In genomic region chr6:5529733-5530132, GRCh38 we compare ENCODE assay signal across 28 cellular contexts.
DNase-seq lines count a peak whose midpoint lies in the region; ATAC-seq, FAIRE-seq and TF ChIP-seq lines count a peak whose summit lies in the region.
"Had no signal": no experiment of that assay in that cellular context is flagged by ENCODE, and none has a peak within 500 bp of the region (broad histone marks: within the 10 kb centered on the region; RNA-seq: fewer than 3 reads in every experiment).

No MANE protein-coding gene starts in this region.

- H2AFZ ChIP-seq in HepG2 (ENCODE audit: low read length) (no peak overlapping the region), neural progenitor cell (replicated peaks) (no peak overlapping the region)

- H3K4me3 ChIP-seq in HUES64 (ENCODE audit: low read length), result no peak overlapping the region
- H3K4me3 ChIP-seq in choroid plexus epithelial cell (ENCODE audit: low read depth, low read length), result no peak overlapping the region
- no peak overlapping the region for H3K4me3 ChIP-seq in HepG2 (replicated peaks in 1 of 3; ENCODE audit: insufficient read depth in 1 of 3, low read depth in 2 of 3, low read length in 3 of 3)
- H3K4me3 ChIP-seq in testis, result no peak overlapping the region
- H3K4me3 ChIP-seq in neural progenitor cell, result no peak overlapping the region
- H3K4me3 ChIP-seq: body of pancreas, gastrocnemius medialis, mucosa of descending colon, pancreas, right atrium auricular region, tibial nerve had no signal

- no TSS peak for BruUV-seq in HepG2 (replicated peaks; lab: Mats Ljungman, UMichigan)

- no peaks in the 10 kb centered on the region for H3K79me2 ChIP-seq in HepG2 (ENCODE audit: insufficient read depth, low read length)
- no peaks in the 10 kb centered on the region for H3K79me2 ChIP-seq in neural progenitor cell (ENCODE audit: low read depth)

- CTCF ChIA-PET in HepG2 (lab: Yijun Ruan, JAX; ENCODE audit: low intra/inter-chr PET ratio, low total read pairs), result no interaction called here

- no peaks in the 10 kb centered on the region for H3K9me3 Mint-ChIP-seq in neural progenitor cell
- H3K9me3 Mint-ChIP-seq: activated B cell treated with CpG ODN at 0.5 μM for 24 hours; activated naive CD8-positive, alpha-beta T cell treated with anti-CD3 and anti-CD28 coated beads for 36 hours; nephron progenitor cell; stimulated activated naive CD8-positive, alpha-beta T cell treated with anti-CD3 and anti-CD28 coated beads, Interleukin-15, Interleukin-2, amounts not matched to agents 100 ng/mL and 50 ng/mL, for 24 hours had no signal

- no peak overlapping the region for H3K4me3 Mint-ChIP-seq in neural progenitor cell
- H3K4me3 Mint-ChIP-seq: activated B cell treated with CpG ODN at 0.5 μM for 24 hours; activated naive CD8-positive, alpha-beta T cell treated with anti-CD3 and anti-CD28 coated beads for 36 hours; CD4-positive, alpha-beta T cell; nephron progenitor cell; stimulated activated naive CD8-positive, alpha-beta T cell treated with anti-CD3 and anti-CD28 coated beads, Interleukin-15, Interleukin-2, amounts not matched to agents 100 ng/mL and 50 ng/mL, for 24 hours had no signal

- intact Hi-C loops in HepG2 (cut with micrococcal nuclease; ENCODE audit: unreplicated experiment) (no loop called here), testis (cut with DNase I; ENCODE audit: low total_unique reads) (no loop called here)

- H3K27ac ChIP-seq in HUES64 (ENCODE audit: low read depth, low read length), result peak overlapping the region; percentile 58; the same call in 1 of the 2 replicates
- H3K27ac ChIP-seq in HepG2 (ENCODE audit: extremely low read length, insufficient read depth, low read length), result no peak overlapping the region
- no peak overlapping the region for H3K27ac ChIP-seq in testis
- H3K27ac ChIP-seq in neural progenitor cell, result no peak overlapping the region
- H3K27ac ChIP-seq: body of pancreas, gastrocnemius medialis, KMS-11, pancreas, right atrium auricular region, tibial nerve had no signal

- no peak for FAIRE-seq in HepG2 (lab: Jason Lieb, UNC)
- FAIRE-seq: HTR-8/SVneo had no signal

- no peak overlapping the region for H3K9ac ChIP-seq in HUES64 (ENCODE audit: low read depth, low read length)
- no peak overlapping the region for H3K9ac ChIP-seq in HepG2 (ENCODE audit: insufficient read depth, low read depth, low read length)
- H3K9ac ChIP-seq in neural progenitor cell, result no peak overlapping the region
- H3K9ac ChIP-seq: KMS-11 had no signal

- no peak for ATAC-seq in HepG2
- no peak for ATAC-seq in HG02798 (IDR thresholded peaks at IDR 0.05; ENCODE audit: poor library complexity, unreplicated experiment)
- ATAC-seq: body of pancreas, gastrocnemius medialis, mucosa of descending colon, pancreas, Right ventricle myocardium inferior had no signal

- H4K20me1 ChIP-seq in HepG2 (ENCODE audit: insufficient read depth, low read length) (no peaks in the 10 kb centered on the region; the same call in 1 of the 2 replicates), neural progenitor cell (ENCODE audit: low read depth) (no peaks in the 10 kb centered on the region)

- POLR2A ChIA-PET in HepG2 (lab: Yijun Ruan, JAX), result no interaction called here

- in situ Hi-C loops in HepG2 (cut with HindIII; ENCODE audit: extremely low pct_ligation_motif_present, low pct_unique_long_range_greater_than_20kb), result no loop called here

- no peak overlapping the region for H3K4me2 ChIP-seq in HepG2 (ENCODE audit: low read depth, low read length)
- no peak overlapping the region for H3K4me2 ChIP-seq in neural progenitor cell
- H3K4me2 ChIP-seq: KMS-11 had no signal

- WGBS in HUES64, result 73% methylated on average over 1 of the region's 1 CpG
- 23% methylated on average over 1 of the region's 1 CpG for WGBS in HepG2 (ENCODE audit: low lambda C conversion rate)
- WGBS in testis, 2 donors, result 36 to 94% methylated on average over 1 of the region's 1 CpG

- H3K9me3 ChIP-seq in HUES64 (ENCODE audit: insufficient read depth, low read depth, low read length) (no peaks in the 10 kb centered on the region), HepG2 (ENCODE audit: low read length) (no peaks in the 10 kb centered on the region), testis (no peaks in the 10 kb centered on the region), neural progenitor cell (ENCODE audit: low read depth) (no peaks in the 10 kb centered on the region)
- H3K9me3 ChIP-seq: body of pancreas, gastrocnemius medialis, mucosa of descending colon, pancreas, right atrium auricular region, tibial nerve had no signal

- H3K27me3 Mint-ChIP-seq in neural progenitor cell (ENCODE audit: insufficient read depth, low read depth), result no peaks in the 10 kb centered on the region
- H3K27me3 Mint-ChIP-seq: activated B cell treated with CpG ODN at 0.5 μM for 24 hours; activated naive CD8-positive, alpha-beta T cell treated with anti-CD3 and anti-CD28 coated beads for 36 hours; CD4-positive, alpha-beta T cell; stimulated activated naive CD8-positive, alpha-beta T cell treated with anti-CD3 and anti-CD28 coated beads, Interleukin-15, Interleukin-2, amounts not matched to agents 100 ng/mL and 50 ng/mL, for 24 hours had no signal

- peaks cover 7% of the 10 kb centered on the region for H3K36me3 Mint-ChIP-seq in neural progenitor cell

- 0 out of 2 replicates have a peak, but pooled peaks cover 4% of the 10 kb centered on the region for H3K4me1 ChIP-seq in HUES64 (ENCODE audit: insufficient read depth, low read length)
- no peaks in the 10 kb centered on the region for H3K4me1 ChIP-seq in HepG2 (ENCODE audit: insufficient read depth, low read length)
- H3K4me1 ChIP-seq in testis, result no peaks in the 10 kb centered on the region
- no peaks in the 10 kb centered on the region for H3K4me1 ChIP-seq in neural progenitor cell
- H3K4me1 ChIP-seq: body of pancreas, gastrocnemius medialis, pancreas, right atrium auricular region had no signal

- no peaks in the 10 kb centered on the region for H3F3A ChIP-seq in neural progenitor cell (ENCODE audit: low read depth)

- TF ChIP-seq POLR2A in HepG2 (IDR thresholded peaks at IDR 0.05; ENCODE audit: insufficient read depth in 1 of 2, low read depth in 2 of 2, low read length in 2 of 2) (no peak), testis (IDR thresholded peaks at IDR 0.05) (no peak)

- no peak overlapping the region for H3K27ac Mint-ChIP-seq in neural progenitor cell
- H3K27ac Mint-ChIP-seq: activated B cell treated with CpG ODN at 0.5 μM for 24 hours; activated naive CD8-positive, alpha-beta T cell treated with anti-CD3 and anti-CD28 coated beads for 36 hours; CD4-positive, alpha-beta T cell; nephron progenitor cell; stimulated activated naive CD8-positive, alpha-beta T cell treated with anti-CD3 and anti-CD28 coated beads, Interleukin-15, Interleukin-2, amounts not matched to agents 100 ng/mL and 50 ng/mL, for 24 hours had no signal

- peaks cover 11% of the 10 kb centered on the region for H3K4me1 Mint-ChIP-seq in neural progenitor cell
- H3K4me1 Mint-ChIP-seq: nephron progenitor cell had no signal

- TF ChIP-seq CTCF in choroid plexus epithelial cell (conservative IDR thresholded peaks at IDR 0.05; ENCODE audit: low read depth, low read length), result no peak
- TF ChIP-seq CTCF in HepG2 (CRISPR knock-in tag; IDR thresholded peaks at IDR 0.05), result no peak
- no peak for TF ChIP-seq CTCF in testis (IDR thresholded peaks at IDR 0.05)
- no peak for TF ChIP-seq CTCF in neural progenitor cell (IDR thresholded peaks at IDR 0.05)

- TF ChIP-seq RAD21 in HepG2 (CRISPR knock-in tag; IDR thresholded peaks at IDR 0.05), result no peak

- TF ChIP-seq EP300 in HepG2 (IDR thresholded peaks at IDR 0.05; ENCODE audit: low read depth in 2 of 2, low read length in 2 of 2) (no peak), HepG2 (CRISPR knock-in tag; IDR thresholded peaks at IDR 0.05; ENCODE audit: borderline replicate concordance) (no peak)

- no peaks in the 10 kb centered on the region for H3K36me3 ChIP-seq in HUES64 (ENCODE audit: insufficient read depth, low read length)
- H3K36me3 ChIP-seq in HepG2 (replicated peaks in 1 of 2; ENCODE audit: control insufficient read depth in 1 of 2, insufficient read depth in 2 of 2, low read length in 2 of 2), result no peaks in the 10 kb centered on the region
- H3K36me3 ChIP-seq in testis (ENCODE audit: low read depth, missing control alignments), result no peaks in the 10 kb centered on the region
- H3K36me3 ChIP-seq in neural progenitor cell, result no peaks in the 10 kb centered on the region
- H3K36me3 ChIP-seq: gastrocnemius medialis, pancreas, right atrium auricular region, tibial nerve had no signal

- DNase-seq in ELF-1 (ENCODE audit: low read depth, low spot score) (peak; percentile 28), choroid plexus epithelial cell (ENCODE audit: low read depth) (peak; percentile 93), HepG2 (ENCODE audit: low spot score) (no peak), testis (no peak), neural progenitor cell (ENCODE audit: low spot score) (no peak), LoVo (ENCODE audit: low spot score) (no peak)
- DNase-seq: activated B cell treated with CpG ODN at 0.5 μM for 24 hours; activated CD4-positive, alpha-beta T cell treated with anti-CD3 and anti-CD28 coated beads, Interleukin-2, amount 50 U/mL, for 48 hours; activated naive CD8-positive, alpha-beta T cell treated with anti-CD3 and anti-CD28 coated beads for 36 hours; body of pancreas; CD4-positive, alpha-beta T cell; DMS 273 treated with DMSO at 0.1 percent for 48 hours; gastrocnemius medialis; hippocampal formation; mucosa of descending colon; NCI-H1694 treated with DMSO at 0.1 percent for 48 hours; NCI-H2227 treated with DMSO at 0.1 percent for 48 hours; nephron progenitor cell; OCI-M1; pancreas had no signal

- H3K27me3 ChIP-seq in HUES64 (ENCODE audit: insufficient read depth, low read length), result no peaks in the 10 kb centered on the region
- no peaks in the 10 kb centered on the region for H3K27me3 ChIP-seq in HepG2 (ENCODE audit: control insufficient read depth in 1 of 2, insufficient read depth in 2 of 2, low read length in 2 of 2)
- no peaks in the 10 kb centered on the region for H3K27me3 ChIP-seq in testis
- H3K27me3 ChIP-seq in neural progenitor cell, result no peaks in the 10 kb centered on the region
- H3K27me3 ChIP-seq: body of pancreas, gastrocnemius medialis, pancreas, right atrium auricular region, tibial nerve had no signal

TF ChIP-seq in HepG2, 621 proteins besides CTCF, POLR2A, EP300 and RAD21 (continues in another document):
- TF ChIP-seq TFAP4 (IDR thresholded peaks at IDR 0.05; ENCODE audit: borderline replicate concordance, low read depth), result peak; percentile 54; the same call in 1 of the 2 replicates
- peak; percentile 27; the same call in 1 of the 2 replicates for TF ChIP-seq HNF4A (CRISPR knock-in tag; IDR thresholded peaks at IDR 0.05)
- TF ChIP-seq GTF3A (CRISPR knock-in tag; conservative IDR thresholded peaks at IDR 0.05), result no peak
- peak; percentile 97 for TF ChIP-seq ZNF546 (CRISPR knock-in tag; conservative IDR thresholded peaks at IDR 0.05)
- no peak for TF ChIP-seq POGZ (CRISPR knock-in tag; IDR thresholded peaks at IDR 0.05)

Comparison
In these comparisons a context has a peak if more than half of its experiments do, and no peak if none do; other contexts are left out.
1. DNase-seq: peak in ELF-1 (single experiment) and choroid plexus epithelial cell (single experiment); none in HepG2 (single experiment), testis (single experiment), neural progenitor cell (single experiment) and LoVo (single experiment).